Comparison of ENCODE assay signal across 8 cellular contexts in genomic region chr6:127391019-127391974, GRCh38.
"Had no signal": no experiment of that assay in that cellular context is flagged by ENCODE, and none has a peak within 500 bp of the region (broad histone marks: within the 10 kb centered on the region; RNA-seq: fewer than 3 reads in every experiment).

No MANE protein-coding gene starts in this region.

- H3K27me3 ChIP-seq: stomach had no signal

- H3K27ac ChIP-seq: psoas muscle, stomach had no signal

- H3K9me3 ChIP-seq: psoas muscle, stomach had no signal

- H3K36me3 ChIP-seq: stomach had no signal

- DNase-seq: activated effector memory CD4-positive, alpha-beta T cell treated with anti-CD3 and anti-CD28 coated beads, Interleukin-2, amount 50 U/mL, for 16 hours; activated T-cell treated with anti-CD3 and anti-CD28 coated beads, Interleukin-2, amount 50 U/mL, for 1 hour; hypothalamus; psoas muscle; stimulated activated CD4-positive, alpha-beta T cell treated with anti-CD3 and anti-CD28 coated beads, Interleukin-4, amount 100 ng/mL, for 4 hours; stomach had no signal

- H3K4me3 ChIP-seq: psoas muscle, stomach had no signal

- FAIRE-seq: urothelium cell line had no signal

- ATAC-seq: activated naive CD4-positive, alpha-beta T cell treated with anti-CD3 and anti-CD28 coated beads, Interleukin-2, amount 50 U/mL, for 72 hours had no signal
